Comparison of ENCODE assay signal across 19 cellular contexts in genomic region chr4:41156574-41156973, GRCh38. TPM values are rescaled to one million over a fixed set of nuclear protein-coding genes. Genes with fewer than 3 reads are reported as not detected.
A peak's percentile ranks its signal among the peaks of the same experiment; 100 is the strongest.
DNase-seq lines count a peak whose midpoint lies in the region; ATAC-seq, FAIRE-seq and TF ChIP-seq lines count a peak whose summit lies in the region.
"Had no signal": no experiment of that assay in that cellular context is flagged by ENCODE, and none has a peak within 500 bp of the region (broad histone marks: within the 10 kb centered on the region; RNA-seq: fewer than 3 reads in every experiment).

No MANE protein-coding gene starts in this region.

- no peak for FAIRE-seq in A549 (lab: Jason Lieb, UNC)

- no peak for TF ChIP-seq EP300 in A549 (IDR thresholded peaks at IDR 0.05)

- H3K27me3 ChIP-seq in Panc1 (ENCODE audit: control insufficient read depth, insufficient read depth, low read length), result no peaks in the 10 kb centered on the region
- H3K27me3 ChIP-seq in left ventricle myocardium inferior (ENCODE audit: low read depth), result no peaks in the 10 kb centered on the region
- H3K27me3 ChIP-seq: cardiac muscle cell, heart left ventricle, Peyer's patch had no signal

- POLR2A ChIA-PET in A549 (lab: Yijun Ruan, JAX), result no interaction called here
- POLR2A ChIA-PET in Panc1 (lab: Charles Lee), result interaction anchor here (0.7 kb wide), 1 partner anchor 30 kb away, joined by 3 read pairs; no protein-coding TSS in a partner anchor

- no peak for TF ChIP-seq CTCF in A549 (IDR thresholded peaks at IDR 0.05)
- TF ChIP-seq CTCF in Panc1 (IDR thresholded peaks at IDR 0.05), result no peak
- TF ChIP-seq CTCF in choroid plexus epithelial cell (conservative IDR thresholded peaks at IDR 0.05; ENCODE audit: low read depth, low read length), result no peak
- TF ChIP-seq CTCF in left ventricle myocardium inferior (IDR thresholded peaks at IDR 0.05; ENCODE audit: borderline replicate concordance), result no peak

- BruUV-seq in Panc1 (replicated peaks; lab: Mats Ljungman, UMichigan), result no TSS peak

- H3K36me3 ChIP-seq in Panc1 (ENCODE audit: control insufficient read depth, insufficient read depth, low read length) (no peaks in the 10 kb centered on the region), left ventricle myocardium inferior (no peaks in the 10 kb centered on the region)
- H3K36me3 ChIP-seq: cardiac muscle cell, heart left ventricle, Peyer's patch had no signal

- H3K4me1 ChIP-seq in A549, result peaks cover 39% of the 10 kb centered on the region
- H3K4me1 ChIP-seq in Panc1 (ENCODE audit: control insufficient read depth, insufficient read depth, low read length), result peaks cover 9% of the 10 kb centered on the region
- peaks cover 55% of the 10 kb centered on the region for H3K4me1 ChIP-seq in left ventricle myocardium inferior
- H3K4me1 ChIP-seq: Peyer's patch had no signal

- H3K9me3 ChIP-seq in A549, result no peaks in the 10 kb centered on the region
- H3K9me3 ChIP-seq in Panc1 (ENCODE audit: control insufficient read depth, insufficient read depth, low read depth, low read length), result no peaks in the 10 kb centered on the region
- H3K9me3 ChIP-seq in left ventricle myocardium inferior (replicated peaks), result no peaks in the 10 kb centered on the region
- H3K9me3 ChIP-seq: heart left ventricle, Peyer's patch had no signal

- in situ Hi-C loops in Panc1 (cut with HindIII; ENCODE audit: low pct_unique_long_range_greater_than_20kb, low sequenced_read_pairs), result no loop called here

- ATAC-seq in A549 (no peak), Panc1 (peak; percentile 45; the same call in 1 of the 2 replicates), left colon (peak; percentile 26)
- ATAC-seq: activated CD4-positive, CD25-positive, alpha-beta regulatory T cell treated with anti-CD3 and anti-CD28 coated beads, Interleukin-2, amount 50 U/mL, for 24 hours; heart left ventricle; left cardiac atrium had no signal

- 48% methylated on average over 10 of the region's 10 CpGs for WGBS in A549 (ENCODE audit: missing lambda C conversion rate)

- H3K27ac ChIP-seq in A549, result peak overlapping the region in 1 of 2 experiments; percentile 8; a peak in 1 of 6 replicates
- no peak overlapping the region for H3K27ac ChIP-seq in Panc1 (ENCODE audit: low read length)
- no peak overlapping the region for H3K27ac ChIP-seq in left ventricle myocardium inferior (replicated peaks)
- H3K27ac ChIP-seq: cardiac muscle cell, Peyer's patch had no signal

- DNase-seq in A549 (ENCODE audit: low read depth in 1 of 2, low spot score in 1 of 2) (peak in 1 of 2 experiments; percentile 33), Panc1 (ENCODE audit: low read depth, low spot score) (no peak), choroid plexus epithelial cell (ENCODE audit: low read depth) (peak; percentile 74), left colon (no peak), NCI-H1105 (lab: John Stamatoyannopoulos, UW) (no peak), iPS-NIHi11 (ENCODE audit: low spot score) (no peak), left ventricle myocardium inferior (no peak), NCI-H2227 (lab: John Stamatoyannopoulos, UW; ENCODE audit: unreplicated experiment) (no peak)
- DNase-seq: activated CD8-positive, alpha-beta memory T cell treated with anti-CD3 and anti-CD28 coated beads, Interleukin-2, amount 50 U/mL, for 4 hours; activated naive CD4-positive, alpha-beta T cell treated with anti-CD3 and anti-CD28 coated beads for 36 hours; COR-L47; heart left ventricle; left cardiac atrium; NCI-H2029; NCI-H526 treated with DMSO at 0.1 percent for 48 hours; Peyer's patch; substantia nigra had no signal

- no peak overlapping the region for H3K4me3 ChIP-seq in A549
- H3K4me3 ChIP-seq in Panc1 (ENCODE audit: low read depth in 2 of 2, low read length in 2 of 2), result no peak overlapping the region
- H3K4me3 ChIP-seq in choroid plexus epithelial cell (ENCODE audit: low read depth, low read length), result no peak overlapping the region
- no peak overlapping the region for H3K4me3 ChIP-seq in left ventricle myocardium inferior
- H3K4me3 ChIP-seq: cardiac muscle cell, heart left ventricle, Peyer's patch had no signal

- no peak for TF ChIP-seq POLR2A in A549 (IDR thresholded peaks at IDR 0.05; ENCODE audit: low read length)

- CTCF ChIA-PET in A549 (lab: Yijun Ruan, JAX), result interaction anchor here (2.8 kb wide), 1 partner anchor 58 kb away, joined by 11 read pairs; the partner anchor contains the start of gene APBB2
- CTCF ChIA-PET in Panc1 (lab: Charles Lee), result no interaction called here

- no peak for TF ChIP-seq RAD21 in A549 (conservative IDR thresholded peaks at IDR 0.05 in 1 of 2, IDR thresholded peaks at IDR 0.05 in 1 of 2)

- intact Hi-C loops in Panc1 (cut with micrococcal nuclease; ENCODE audit: unreplicated experiment), result no loop called here
- intact Hi-C loops in left colon (cut with DNase I, micrococcal nuclease), result no loop called here
- intact Hi-C loops in left ventricle myocardium inferior (cut with micrococcal nuclease), result no loop called here

- H3K4me2 ChIP-seq in A549, result 0 out of 3 replicates have a peak overlapping the region, but pooled peaks have one; percentile 42

TF ChIP-seq in A549, 52 proteins besides CTCF, POLR2A, EP300 and RAD21:
- no peak for TF ChIP-seq ZSCAN20 (CRISPR knock-in tag; IDR thresholded peaks at IDR 0.05)
- no peak for TF ChIP-seq REST (IDR thresholded peaks at IDR 0.05)
- TF ChIP-seq FOSL2 (IDR thresholded peaks at IDR 0.05), result no peak
- 0 out of 2 replicates have a peak, but pooled peaks have one; percentile 11 for TF ChIP-seq FOSL2 (CRISPR knock-in tag; IDR thresholded peaks at IDR 0.05)

RNA-seq across cellular contexts. Expression of gene APBB2, which starts 57.8 kb away (rescaled TPM):
- polyA plus RNA-seq in A549 (2011; rRNA removed) (31.3 and 31.9 TPM in 2 replicates), A549 (2017; fragmentation: RNase III; extraction: RNeasy Plus Mini Kit Qiagen cat#74134 plus additional on column Dnase treatment) (8.3 to 9.9 TPM (median 9.6 TPM) in 3 replicates)
- 12.3 and 12.9 TPM in 2 replicates for polyA plus RNA-seq in A549 (2012; cell fraction: cytosol; rRNA removed)
- 12.0 and 15.6 TPM in 2 replicates for polyA plus RNA-seq in A549 (2012; cell fraction: nucleus; rRNA removed)
- polyA minus RNA-seq in A549 (2011; rRNA and poly(A)+ RNA removed), result 54.3 and 57.4 TPM in 2 replicates
- total RNA-seq in Panc1 (2021; ENCODE audit: unreplicated experiment) (27.1 TPM), left colon (10 to 100 TPM; 28.2 to 30.7 TPM), left ventricle myocardium inferior (23.5 TPM)
- polyA plus RNA-seq in Panc1 (2012; ENCODE audit: insufficient read length), result 23.7 TPM

Comparison
In these comparisons a context has a peak if more than half of its experiments do, and no peak if none do; other contexts are left out.
1. ATAC-seq: peak in Panc1 (single experiment) and left colon (single experiment); none in A549 (0 of 2).